In genomic region chr5:168305281-168305680, GRCh38 we compare ENCODE assay signal across 15 cellular contexts.
"Had no signal": no experiment of that assay in that cellular context is flagged by ENCODE, and none has a peak within 500 bp of the region (broad histone marks: within the 10 kb centered on the region; RNA-seq: fewer than 3 reads in every experiment).

No MANE protein-coding gene starts in this region.

- H3K27me3 ChIP-seq: gastroesophageal sphincter, neural progenitor cell, right atrium auricular region had no signal

- H3K9me3 Mint-ChIP-seq: activated CD8-positive, alpha-beta T cell treated with anti-CD3 and anti-CD28 coated beads for 36 hours; activated naive CD8-positive, alpha-beta T cell treated with anti-CD3 and anti-CD28 coated beads, Interleukin-2, amount 50 U/mL, for 24 hours; memory B cell; neural progenitor cell; T-helper 1 cell treated with Interleukin-12 subunit alpha and Interleukin-12 subunit beta and Interleukin-4 antibody, amounts not matched to agents 30 μg/mL and 1 μg/mL, for 36 hours had no signal

- H3K4me3 Mint-ChIP-seq: activated CD8-positive, alpha-beta T cell treated with anti-CD3 and anti-CD28 coated beads for 36 hours; activated naive CD8-positive, alpha-beta T cell treated with anti-CD3 and anti-CD28 coated beads, Interleukin-2, amount 50 U/mL, for 24 hours; memory B cell; neural progenitor cell; T-helper 1 cell treated with Interleukin-12 subunit alpha and Interleukin-12 subunit beta and Interleukin-4 antibody, amounts not matched to agents 30 μg/mL and 1 μg/mL, for 36 hours had no signal

- H3K9me3 ChIP-seq: gastroesophageal sphincter, right atrium auricular region, tibial artery had no signal

- H3K4me1 ChIP-seq: gastroesophageal sphincter, parathyroid adenoma, right atrium auricular region, tibial artery had no signal

- H3K36me3 Mint-ChIP-seq: memory B cell had no signal

- ATAC-seq: activated CD8-positive, alpha-beta T cell treated with anti-CD3 and anti-CD28 coated beads for 36 hours; activated naive CD8-positive, alpha-beta T cell treated with anti-CD3 and anti-CD28 coated beads, Interleukin-2, amount 50 U/mL, for 24 hours; gastroesophageal sphincter had no signal

- H3K4me3 ChIP-seq: coronary artery, gastroesophageal sphincter, neural progenitor cell, right atrium auricular region, smooth muscle cell, tibial artery had no signal

- DNase-seq: activated CD4-positive, alpha-beta T cell treated with anti-CD3 and anti-CD28 coated beads for 4 hours; activated CD8-positive, alpha-beta memory T cell treated with anti-CD3 and anti-CD28 coated beads, Interleukin-2, amount 50 U/mL, for 4 hours; activated CD8-positive, alpha-beta T cell treated with anti-CD3 and anti-CD28 coated beads for 36 hours; activated naive CD4-positive, alpha-beta T cell; activated naive CD8-positive, alpha-beta T cell treated with anti-CD3 and anti-CD28 coated beads, Interleukin-2, amount 50 U/mL, for 24 hours; effector CD8-positive, alpha-beta T cell; tibial artery had no signal

- H3K27ac ChIP-seq: coronary artery, gastroesophageal sphincter, neural progenitor cell, parathyroid adenoma, right atrium auricular region, tibial artery had no signal

- H3K4me1 Mint-ChIP-seq: activated naive CD8-positive, alpha-beta T cell treated with anti-CD3 and anti-CD28 coated beads, Interleukin-2, amount 50 U/mL, for 24 hours; memory B cell had no signal

- H3K27ac Mint-ChIP-seq: activated CD8-positive, alpha-beta T cell treated with anti-CD3 and anti-CD28 coated beads for 36 hours; activated naive CD8-positive, alpha-beta T cell treated with anti-CD3 and anti-CD28 coated beads, Interleukin-2, amount 50 U/mL, for 24 hours; memory B cell; neural progenitor cell; T-helper 1 cell treated with Interleukin-12 subunit alpha and Interleukin-12 subunit beta and Interleukin-4 antibody, amounts not matched to agents 30 μg/mL and 1 μg/mL, for 36 hours had no signal

- H3K36me3 ChIP-seq: gastroesophageal sphincter, neural progenitor cell, right atrium auricular region, tibial artery had no signal
